In the genomic region with DNA sequence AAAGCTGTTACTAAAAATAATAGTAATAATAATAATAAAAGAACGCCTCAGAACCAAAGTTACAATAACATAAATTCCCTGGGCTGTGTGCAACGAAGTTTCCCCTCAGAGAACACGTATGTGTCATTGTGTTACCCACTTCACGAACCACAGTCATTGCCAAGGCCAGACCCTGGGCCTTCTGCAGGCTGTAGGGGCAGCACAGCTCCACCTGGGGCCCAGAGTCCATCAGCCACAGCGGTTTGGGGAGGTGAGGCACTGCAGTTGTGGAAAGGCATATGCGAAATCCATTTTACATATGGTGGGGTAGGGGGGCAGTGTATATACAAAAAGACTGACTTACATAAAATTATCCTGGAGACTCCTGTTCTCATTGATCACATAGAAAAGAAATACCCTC, we compare ENCODE assay signal across 17 cellular contexts. TPM values are rescaled to one million over a fixed set of nuclear protein-coding genes. Genes with fewer than 3 reads are reported as not detected.
A peak's percentile ranks its signal among the peaks of the same experiment; 100 is the strongest.
DNase-seq lines count a peak whose midpoint lies in the region; ATAC-seq, FAIRE-seq and TF ChIP-seq lines count a peak whose summit lies in the region.
"Had no signal": no experiment of that assay in that cellular context is flagged by ENCODE, and none has a peak within 500 bp of the region (broad histone marks: within the 10 kb centered on the region; RNA-seq: fewer than 3 reads in every experiment).

No MANE protein-coding gene starts in this region.

- no peaks in the 10 kb centered on the region for H3K27me3 Mint-ChIP-seq in Calu3 (ENCODE audit: unreplicated experiment)
- H3K27me3 Mint-ChIP-seq in stimulated activated memory B cell treated with anti-CD40 and anti-IgM and Interleukin-4, amounts not matched to agents 10 μg/mL and 1 μg/mL and 100 μg/mL, for 72 hours, result no peaks in the 10 kb centered on the region

- no peaks in the 10 kb centered on the region for H3K4me1 Mint-ChIP-seq in Calu3 (ENCODE audit: low read depth, unreplicated experiment)
- peaks cover 53% of the 10 kb centered on the region for H3K4me1 Mint-ChIP-seq in stimulated activated memory B cell treated with anti-CD40 and anti-IgM and Interleukin-4, amounts not matched to agents 10 μg/mL and 1 μg/mL and 100 μg/mL, for 72 hours

- peak overlapping the region; percentile 15 for H3K27ac Mint-ChIP-seq in Calu3 (ENCODE audit: unreplicated experiment)
- peak overlapping the region; percentile 48 for H3K27ac Mint-ChIP-seq in stimulated activated memory B cell treated with anti-CD40 and anti-IgM and Interleukin-4, amounts not matched to agents 10 μg/mL and 1 μg/mL and 100 μg/mL, for 72 hours
- H3K27ac Mint-ChIP-seq: CD4-positive, alpha-beta T cell had no signal

- intact Hi-C loops in Calu3 (cut with micrococcal nuclease; ENCODE audit: unreplicated experiment), result no loop called here

- no peak for ATAC-seq in stimulated activated memory B cell treated with anti-CD40 and anti-IgM and Interleukin-4, amounts not matched to agents 10 μg/mL and 1 μg/mL and 100 μg/mL, for 72 hours
- ATAC-seq in HG03432 (IDR thresholded peaks at IDR 0.05; ENCODE audit: unreplicated experiment), result no peak
- no peak for ATAC-seq in HG03521 (IDR thresholded peaks at IDR 0.05; ENCODE audit: unreplicated experiment)

- no peaks in the 10 kb centered on the region for H3K36me3 ChIP-seq in right atrium auricular region

- no peak overlapping the region for H3K27ac ChIP-seq in right atrium auricular region

- no peaks in the 10 kb centered on the region for H3K27me3 ChIP-seq in right atrium auricular region

- no peaks in the 10 kb centered on the region for H3K9me3 Mint-ChIP-seq in Calu3 (ENCODE audit: low read depth, unreplicated experiment)
- peaks cover 3% of the 10 kb centered on the region for H3K9me3 Mint-ChIP-seq in stimulated activated memory B cell treated with anti-CD40 and anti-IgM and Interleukin-4, amounts not matched to agents 10 μg/mL and 1 μg/mL and 100 μg/mL, for 72 hours
- H3K9me3 Mint-ChIP-seq: CD4-positive, alpha-beta T cell had no signal

- no peak overlapping the region for H3K4me3 ChIP-seq in astrocyte of the spinal cord (ENCODE audit: low read depth, low read length)
- no peak overlapping the region for H3K4me3 ChIP-seq in right atrium auricular region

- CTCF ChIA-PET in Calu3 (lab: Charles Lee), result no interaction called here

- in situ Hi-C loops in astrocyte of the spinal cord (cut with HindIII; ENCODE audit: low sequenced_read_pairs), result no loop called here

- H3K4me1 ChIP-seq in right atrium auricular region, result peaks cover 0 to 3% of the 10 kb centered on the region in 2 donors

- DNase-seq in Calu3 (no peak), HTR-8/SVneo (ENCODE audit: insufficient read length, low spot score) (no peak), astrocyte of the spinal cord (ENCODE audit: low read depth, low spot score) (no peak), right atrium auricular region (ENCODE audit: low spot score) (no peak)
- DNase-seq: ACHN; AML-193; CD4-positive, alpha-beta T cell; DMS53; KG1; NCI-H1105; NCI-H1694 treated with DMSO at 0.1 percent for 48 hours; NCI-H345; NCI-H526; SW 1271 had no signal

- no peaks in the 10 kb centered on the region for H3K9me3 ChIP-seq in right atrium auricular region

- peaks cover 23% of the 10 kb centered on the region for H3K36me3 Mint-ChIP-seq in Calu3 (ENCODE audit: insufficient read depth, unreplicated experiment)
- peaks cover 20% of the 10 kb centered on the region for H3K36me3 Mint-ChIP-seq in stimulated activated memory B cell treated with anti-CD40 and anti-IgM and Interleukin-4, amounts not matched to agents 10 μg/mL and 1 μg/mL and 100 μg/mL, for 72 hours

- no peak for TF ChIP-seq CTCF in Calu3 (IDR thresholded peaks at IDR 0.05; ENCODE audit: unreplicated experiment)
- TF ChIP-seq CTCF in astrocyte of the spinal cord (IDR thresholded peaks at IDR 0.05; ENCODE audit: low read depth, low read length), result peak; percentile 6
- no peak for TF ChIP-seq CTCF in right atrium auricular region (IDR thresholded peaks at IDR 0.05)

- peak; percentile 86 for FAIRE-seq in HTR-8/SVneo (lab: Jason Lieb, UNC)

- no peak overlapping the region for H3K4me3 Mint-ChIP-seq in Calu3 (ENCODE audit: low read depth, unreplicated experiment)
- H3K4me3 Mint-ChIP-seq in stimulated activated memory B cell treated with anti-CD40 and anti-IgM and Interleukin-4, amounts not matched to agents 10 μg/mL and 1 μg/mL and 100 μg/mL, for 72 hours, result no peak overlapping the region
- H3K4me3 Mint-ChIP-seq: CD4-positive, alpha-beta T cell had no signal

- no TSS peak for BruUV-seq in Calu3 (replicated peaks; lab: Mats Ljungman, UMichigan)

RNA-seq across cellular contexts. Expression of a gene that starts 56.1 kb away (rescaled TPM):
- total RNA-seq in Calu3 (2022) (0.12 TPM in 1 of 2 replicates, not detected in the other), right atrium auricular region (under 1 TPM; 0.20 to 0.30 TPM)
